1 cellular context compared by ENCODE assay signal in the genomic region with DNA sequence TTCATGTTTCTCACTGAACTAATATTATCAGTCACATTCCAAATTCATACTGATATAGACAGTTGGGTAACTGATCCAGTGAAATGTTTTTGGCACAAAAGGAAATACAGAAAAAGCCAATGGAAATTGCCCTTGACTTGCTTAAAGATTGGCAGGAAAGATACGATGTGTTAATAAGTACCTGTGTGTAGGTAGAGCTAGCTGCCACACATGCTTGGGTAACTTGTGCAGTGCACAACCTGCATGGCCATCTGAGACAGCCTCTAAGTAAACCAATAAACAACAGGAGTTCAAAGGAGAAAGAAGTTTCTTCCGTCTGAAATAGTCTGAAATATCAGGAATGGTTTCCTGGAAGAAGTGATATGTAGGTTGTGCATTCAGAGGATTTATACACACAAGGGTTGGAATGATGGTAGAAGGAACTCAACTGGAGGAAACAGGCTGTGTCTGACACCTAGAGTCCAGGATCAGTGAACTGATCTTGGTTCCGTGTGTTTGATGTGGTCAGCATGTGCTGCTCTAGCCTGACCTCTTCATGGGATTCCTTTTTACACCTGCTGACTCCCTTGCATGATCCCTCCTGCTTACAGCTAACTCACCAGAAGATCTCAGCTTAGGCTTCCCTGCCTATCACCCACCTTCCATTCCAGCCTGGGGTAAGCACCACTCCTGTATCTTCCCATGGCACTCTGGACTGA.
TF ChIP-seq lines count a peak whose summit lies in the region.

No MANE protein-coding gene starts in this region.

TF ChIP-seq in HCT116, 20 proteins besides CTCF, POLR2A, EP300 and RAD21:
- TF ChIP-seq EGR1 (IDR thresholded peaks at IDR 0.05; ENCODE audit: low read depth) (no peak), MAX (IDR thresholded peaks at IDR 0.05) (0 out of 2 replicates have a peak, but pooled peaks have one; percentile 21), JUND (IDR thresholded peaks at IDR 0.05) (no peak), ZNF274 (IDR thresholded peaks at IDR 0.05; ENCODE audit: low read depth, low read length) (no peak), ZFX (IDR thresholded peaks at IDR 0.05) (no peak), CBX3 (IDR thresholded peaks at IDR 0.05; ENCODE audit: low read depth) (0 out of 2 replicates have a peak, but pooled peaks have one; percentile 15), YY1 (IDR thresholded peaks at IDR 0.05; ENCODE audit: extremely low read depth, insufficient replicate concordance, low read depth, low read length) (no peak), FOSL1 (IDR thresholded peaks at IDR 0.05; ENCODE audit: low read depth) (no peak), SRF (IDR thresholded peaks at IDR 0.05; ENCODE audit: low read depth) (no peak), ELF1 (IDR thresholded peaks at IDR 0.05; ENCODE audit: borderline replicate concordance, low read depth) (no peak), TCF7L2 (IDR thresholded peaks at IDR 0.05; ENCODE audit: borderline replicate concordance, extremely low read depth, insufficient read depth, insufficient read length) (peak; percentile 28), SIN3A (IDR thresholded peaks at IDR 0.05; ENCODE audit: low read depth) (no peak)
- TF ChIP-seq, protein P1, sequence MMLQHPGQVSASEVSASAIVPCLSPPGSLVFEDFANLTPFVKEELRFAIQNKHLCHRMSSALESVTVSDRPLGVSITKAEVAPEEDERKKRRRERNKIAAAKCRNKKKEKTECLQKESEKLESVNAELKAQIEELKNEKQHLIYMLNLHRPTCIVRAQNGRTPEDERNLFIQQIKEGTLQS (IDR thresholded peaks at IDR 0.05): no peak
